Comparison of ENCODE assay signal across 8 cellular contexts in the genomic region with DNA sequence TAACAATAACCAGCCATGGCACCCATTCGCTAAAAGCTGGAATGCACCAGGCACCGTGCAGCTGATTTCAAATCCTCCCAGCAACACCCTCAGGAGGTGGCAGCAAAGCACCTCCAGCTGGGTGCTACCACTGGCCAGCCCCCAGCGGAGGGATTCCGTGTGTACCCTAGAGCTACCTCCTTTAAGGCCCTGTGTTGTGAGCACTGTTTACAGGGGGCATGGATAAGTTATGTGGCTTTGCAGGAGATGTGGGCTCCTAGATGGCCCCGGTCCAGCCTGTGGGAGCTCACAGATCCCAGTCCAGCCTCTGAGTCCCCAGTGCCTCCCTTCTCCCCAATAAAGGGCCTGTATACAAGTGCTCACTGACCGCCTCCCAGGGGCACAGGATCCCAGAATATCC. TPM values are rescaled to one million over a fixed set of nuclear protein-coding genes. Genes with fewer than 3 reads are reported as not detected.
DNase-seq lines count a peak whose midpoint lies in the region; ATAC-seq and TF ChIP-seq lines count a peak whose summit lies in the region.

No MANE protein-coding gene starts in this region.

- H4K20me1 ChIP-seq in PC-9 (ENCODE audit: insufficient read depth) = peaks cover 51% of the 10 kb centered on the region

- peak overlapping the region; percentile 84 for H3K4me3 ChIP-seq in PC-9

- DNase-seq in PC-9 (peak; percentile 47 to 63), left cardiac atrium (no peak), NCI-H187 (lab: John Stamatoyannopoulos, UW) (no peak)
- DNase-seq in activated T-helper 2 cell treated with anti-CD3 and anti-CD28 coated beads, Interferon-gamma antibody, Interleukin-2, Interleukin-4, amounts not matched to agents 10 μg/mL and 5 μg/mL and 100 μg/mL, durations not matched to agents 14 hours and 24 hours and 36 hours (ENCODE audit: low spot score) = peak; percentile 53
- DNase-seq in stimulated activated CD4-positive, alpha-beta T cell treated with anti-CD3 and anti-CD28 coated beads, Interleukin-4, amount 100 ng/mL, for 24 hours = peak; percentile 58

- H3K27me3 Mint-ChIP-seq in activated T-helper 2 cell treated with anti-CD3 and anti-CD28 coated beads, Interferon-gamma antibody, Interleukin-2, Interleukin-4, amounts not matched to agents 10 μg/mL and 5 μg/mL and 100 μg/mL, durations not matched to agents 14 hours and 24 hours and 36 hours (ENCODE audit: low read depth) = no peaks in the 10 kb centered on the region

- intact Hi-C loops in PC-9 (cut with micrococcal nuclease; ENCODE audit: unreplicated experiment) = no loop called here
- intact Hi-C loops in activated T-helper 2 cell treated with anti-CD3 and anti-CD28 coated beads, Interferon-gamma antibody, Interleukin-2, Interleukin-4, amounts not matched to agents 10 μg/mL and 5 μg/mL and 100 μg/mL, durations not matched to agents 14 hours and 24 hours and 36 hours (cut with micrococcal nuclease) = loop anchor here (2.0 kb wide), 3 partner anchors 28 to 304 kb away; no protein-coding TSS in a partner anchor
- intact Hi-C loops in left cardiac atrium (cut with DNase I) = no loop called here

- TF ChIP-seq CTCF in PC-9 (conservative IDR thresholded peaks at IDR 0.05) = peak; percentile 53

- H3K79me2 ChIP-seq in PC-9 (ENCODE audit: low read depth) = peaks cover 79% of the 10 kb centered on the region

- H3K9me3 ChIP-seq in PC-9 (ENCODE audit: insufficient read depth, low read depth) = no peaks in the 10 kb centered on the region

- peaks cover 18% of the 10 kb centered on the region for H3K4me1 ChIP-seq in PC-9 (replicated peaks; ENCODE audit: insufficient read depth)

- H3K27ac Mint-ChIP-seq in activated T-helper 2 cell treated with anti-CD3 and anti-CD28 coated beads, Interferon-gamma antibody, Interleukin-2, Interleukin-4, amounts not matched to agents 10 μg/mL and 5 μg/mL and 100 μg/mL, durations not matched to agents 14 hours and 24 hours and 36 hours = peak overlapping the region; percentile 76

- H3F3A ChIP-seq in PC-9 (ENCODE audit: insufficient read depth, low read depth) = peaks cover 65% of the 10 kb centered on the region

- H3K4me1 Mint-ChIP-seq in activated T-helper 2 cell treated with anti-CD3 and anti-CD28 coated beads, Interferon-gamma antibody, Interleukin-2, Interleukin-4, amounts not matched to agents 10 μg/mL and 5 μg/mL and 100 μg/mL, durations not matched to agents 14 hours and 24 hours and 36 hours (ENCODE audit: low read depth) = peaks cover 15% of the 10 kb centered on the region

- H2AFZ ChIP-seq in PC-9 = peak overlapping the region; percentile 48

- ATAC-seq in GM18511 (IDR thresholded peaks at IDR 0.05; ENCODE audit: unreplicated experiment) (peak; percentile 70), HG02870 (IDR thresholded peaks at IDR 0.05; ENCODE audit: unreplicated experiment) (peak; percentile 44), left cardiac atrium (peak; percentile 34 to 48), HG02970 (IDR thresholded peaks at IDR 0.05; ENCODE audit: low FRiP score, unreplicated experiment) (no peak)

- peaks cover 23% of the 10 kb centered on the region for H3K36me3 ChIP-seq in PC-9 (ENCODE audit: low read depth)

- peak overlapping the region; percentile 92 for H3K4me2 ChIP-seq in PC-9

- peaks cover 31% of the 10 kb centered on the region for H3K36me3 Mint-ChIP-seq in activated T-helper 2 cell treated with anti-CD3 and anti-CD28 coated beads, Interferon-gamma antibody, Interleukin-2, Interleukin-4, amounts not matched to agents 10 μg/mL and 5 μg/mL and 100 μg/mL, durations not matched to agents 14 hours and 24 hours and 36 hours (ENCODE audit: low read depth)

- H3K9me2 ChIP-seq in PC-9 (ENCODE audit: insufficient read depth) = no peaks in the 10 kb centered on the region

- peak overlapping the region; percentile 80 for H3K4me3 Mint-ChIP-seq in activated T-helper 2 cell treated with anti-CD3 and anti-CD28 coated beads, Interferon-gamma antibody, Interleukin-2, Interleukin-4, amounts not matched to agents 10 μg/mL and 5 μg/mL and 100 μg/mL, durations not matched to agents 14 hours and 24 hours and 36 hours (ENCODE audit: low read depth)

- CTCF ChIA-PET in PC-9 (lab: Charles Lee) = interaction anchor here (0.7 to 1.0 kb wide), 2 partner anchors 41 to 281 kb away, joined by 3 to 6 read pairs; no protein-coding TSS in a partner anchor

- BruUV-seq in PC-9 (replicated peaks; lab: Mats Ljungman, UMichigan) = no TSS peak

- H3K27ac ChIP-seq in PC-9 = peak overlapping the region; percentile 75

- H3K27me3 ChIP-seq in PC-9 (ENCODE audit: insufficient read depth, low read depth) = no peaks in the 10 kb centered on the region

- POLR2A ChIA-PET in PC-9 (lab: Charles Lee; ENCODE audit: unreplicated experiment) = interaction anchor here (0.7 to 1.0 kb wide), 3 partner anchors 25 to 306 kb away, joined by 4 to 11 read pairs (median 6); no protein-coding TSS in a partner anchor

- H3K9me3 Mint-ChIP-seq in activated T-helper 2 cell treated with anti-CD3 and anti-CD28 coated beads, Interferon-gamma antibody, Interleukin-2, Interleukin-4, amounts not matched to agents 10 μg/mL and 5 μg/mL and 100 μg/mL, durations not matched to agents 14 hours and 24 hours and 36 hours = no peaks in the 10 kb centered on the region

RNA-seq across cellular contexts. Expression of a gene that starts 27.1 kb away (rescaled TPM):
- total RNA-seq in PC-9 (2021) (128 and 159 TPM in 2 replicates), left cardiac atrium (10 to 100 TPM; 39.4 to 44.7 TPM)
- 47.3 and 52.7 TPM in 2 replicates for total RNA-seq in activated T-helper 2 cell treated with anti-CD3 and anti-CD28 coated beads, Interferon-gamma antibody, Interleukin-2, Interleukin-4, amounts not matched to agents 10 μg/mL and 5 μg/mL and 100 μg/mL, durations not matched to agents 14 hours and 24 hours and 36 hours

Comparison
In these comparisons a context has a peak if more than half of its experiments do, and no peak if none do; other contexts are left out.
1. DNase-seq: peak in PC-9 (2 of 2), activated T-helper 2 cell treated with anti-CD3 and anti-CD28 coated beads, Interferon-gamma antibody, Interleukin-2, Interleukin-4, amounts not matched to agents 10 μg/mL and 5 μg/mL and 100 μg/mL, durations not matched to agents 14 hours and 24 hours and 36 hours (single experiment) and stimulated activated CD4-positive, alpha-beta T cell treated with anti-CD3 and anti-CD28 coated beads, Interleukin-4, amount 100 ng/mL, for 24 hours (single experiment); none in left cardiac atrium (single experiment) and NCI-H187 (0 of 2).